In the genomic region with DNA sequence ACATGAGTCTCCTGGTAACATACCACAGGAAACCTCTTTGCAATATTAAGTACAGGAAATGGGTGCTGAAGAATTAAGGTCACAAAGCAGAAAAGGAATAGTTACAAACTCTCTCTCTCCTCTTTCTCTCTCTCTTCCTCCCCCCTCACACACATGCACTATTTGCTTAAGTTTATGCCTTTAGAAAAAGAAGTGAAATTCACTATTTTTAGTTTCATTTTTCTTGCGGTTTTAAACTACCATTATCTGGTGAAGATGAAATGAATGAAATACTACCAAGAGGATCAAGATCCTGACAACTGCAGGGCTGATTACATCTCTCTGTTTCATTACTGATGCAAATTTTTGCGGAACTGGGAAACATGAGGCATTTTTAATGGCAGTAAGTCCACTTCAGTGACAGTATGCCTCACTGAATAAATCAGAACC, we compare ENCODE assay signal across 9 cellular contexts.
DNase-seq lines count a peak whose midpoint lies in the region; ATAC-seq and TF ChIP-seq lines count a peak whose summit lies in the region.
"Had no signal": no experiment of that assay in that cellular context is flagged by ENCODE, and none has a peak within 500 bp of the region (broad histone marks: within the 10 kb centered on the region; RNA-seq: fewer than 3 reads in every experiment).

No MANE protein-coding gene starts in this region.

- H3K27ac ChIP-seq in OCI-LY3 (ENCODE audit: low read length), result peak overlapping the region; percentile 92
- H3K27ac ChIP-seq: SJSA1 had no signal

- TF ChIP-seq CTCF in GM06990 (IDR thresholded peaks at IDR 0.05; ENCODE audit: insufficient read depth, low read length, poor library complexity, severe bottlenecking), result no peak
- TF ChIP-seq CTCF in OCI-LY3 (IDR thresholded peaks at IDR 0.05; ENCODE audit: low read depth, low read length), result no peak

- H3K9me3 ChIP-seq in OCI-LY3 (ENCODE audit: insufficient read depth, low read length), result peaks cover 8% of the 10 kb centered on the region
- H3K9me3 ChIP-seq in MG63, result no peaks in the 10 kb centered on the region
- H3K9me3 ChIP-seq: SJSA1 had no signal

- DNase-seq in GM06990 (ENCODE audit: extremely low read depth, insufficient read length), result peak; percentile 82
- DNase-seq in mucosa of gallbladder (ENCODE audit: low spot score), result no peak
- DNase-seq in NCI-H2081 treated with DMSO at 0.1 percent for 48 hours (lab: John Stamatoyannopoulos, UW), result no peak
- no peak for DNase-seq in MG63
- DNase-seq in iPS-NIHi11 (ENCODE audit: low spot score), result no peak

- no peaks in the 10 kb centered on the region for H3K27me3 ChIP-seq in GM06990 (replicated peaks; ENCODE audit: control insufficient read depth, insufficient read depth, low read length)
- H3K27me3 ChIP-seq in OCI-LY3 (ENCODE audit: low read depth, low read length), result no peaks in the 10 kb centered on the region
- no peaks in the 10 kb centered on the region for H3K27me3 ChIP-seq in MG63
- H3K27me3 ChIP-seq: SJSA1 had no signal

- peak overlapping the region; percentile 56; the same call in 1 of the 2 replicates for H3K9ac ChIP-seq in OCI-LY3 (ENCODE audit: low read length)

- H3K79me2 ChIP-seq in OCI-LY3 (ENCODE audit: low read length), result 0 out of 2 replicates have a peak, but pooled peaks cover 11% of the 10 kb centered on the region

- peak overlapping the region; percentile 61 for H3K4me2 ChIP-seq in OCI-LY3 (ENCODE audit: low read length)

- no peaks in the 10 kb centered on the region; the same call in 1 of the 2 replicates for H3K36me3 ChIP-seq in GM06990 (ENCODE audit: control insufficient read depth, insufficient read depth, low read length)
- H3K36me3 ChIP-seq in OCI-LY3 (replicated peaks; ENCODE audit: low read depth, low read length), result peaks cover 60% of the 10 kb centered on the region
- no peaks in the 10 kb centered on the region for H3K36me3 ChIP-seq in MG63
- H3K36me3 ChIP-seq: SJSA1 had no signal

- peaks cover 60% of the 10 kb centered on the region for H3K4me1 ChIP-seq in OCI-LY3 (ENCODE audit: low read length)
- H3K4me1 ChIP-seq: SJSA1 had no signal

- H2AFZ ChIP-seq in OCI-LY3 (ENCODE audit: low read depth, low read length), result no peak overlapping the region

- H4K20me1 ChIP-seq in OCI-LY3 (ENCODE audit: insufficient read depth, low read length), result no peaks in the 10 kb centered on the region

- ATAC-seq in GM19455 (IDR thresholded peaks at IDR 0.05; ENCODE audit: unreplicated experiment) (peak; percentile 92), HG03066 (IDR thresholded peaks at IDR 0.05; ENCODE audit: low read depth, unreplicated experiment) (peak; percentile 96)

- no peak overlapping the region for H3K4me3 ChIP-seq in GM06990 (replicated peaks; ENCODE audit: low read depth, low read length)
- peak overlapping the region; percentile 9; the same call in 1 of the 2 replicates for H3K4me3 ChIP-seq in OCI-LY3 (ENCODE audit: low read length)
- no peak overlapping the region for H3K4me3 ChIP-seq in MG63
- H3K4me3 ChIP-seq: SJSA1 had no signal
